8 cellular contexts compared by ENCODE assay signal in genomic region chr19:48364564-48365363, GRCh38. TPM values are rescaled to one million over a fixed set of nuclear protein-coding genes. Genes with fewer than 3 reads are reported as not detected.
DNase-seq lines count a peak whose midpoint lies in the region; ATAC-seq and TF ChIP-seq lines count a peak whose summit lies in the region.

No MANE protein-coding gene starts in this region.

- no peak for TF ChIP-seq CTCF in cardiac fibroblast (IDR thresholded peaks at IDR 0.05; ENCODE audit: low read depth, low read length)

- H3K27ac Mint-ChIP-seq in naive B cell, result peak overlapping the region; percentile 80 to 98 (median 95)

- peak overlapping the region; percentile 90 for H2AFZ ChIP-seq in ACC112 (ENCODE audit: low read length, unreplicated experiment)

- H3K36me3 ChIP-seq in ACC112 (ENCODE audit: insufficient read depth, low read length), result no peaks in the 10 kb centered on the region
- no peaks in the 10 kb centered on the region for H3K36me3 ChIP-seq in HUES6 (ENCODE audit: control insufficient read depth, insufficient read depth, low read length)

- no peaks in the 10 kb centered on the region for H3K9me3 ChIP-seq in HUES6 (ENCODE audit: control insufficient read depth, insufficient read depth, low read depth, low read length)

- no peaks in the 10 kb centered on the region for H3K27me3 ChIP-seq in ACC112 (ENCODE audit: insufficient read depth, low read length)
- no peaks in the 10 kb centered on the region for H3K27me3 ChIP-seq in HUES6 (ENCODE audit: control insufficient read depth, insufficient read depth, low read length)

- no peaks in the 10 kb centered on the region for H3K9me3 Mint-ChIP-seq in naive B cell

- H3K4me3 ChIP-seq in ACC112 (ENCODE audit: low read depth, low read length), result peak overlapping the region; percentile 66
- H3K4me3 ChIP-seq in HUES6 (ENCODE audit: low read depth, low read length), result peak overlapping the region; percentile 45
- peak overlapping the region; percentile 36 for H3K4me3 ChIP-seq in cardiac fibroblast (replicated peaks in 1 of 2; ENCODE audit: low read depth in 2 of 2, low read length in 2 of 2)

- DNase-seq in cardiac fibroblast (ENCODE audit: low read depth in 2 of 2) (no peak), naive B cell (no peak), medulla oblongata (ENCODE audit: extremely low spot score) (no peak)
- no peak for DNase-seq in stimulated activated naive CD4-positive, alpha-beta T cell (lab: John Stamatoyannopoulos, UW)

- H3K79me2 ChIP-seq in ACC112 (ENCODE audit: control insufficient read depth, insufficient read depth, low read length, unreplicated experiment), result no peaks in the 10 kb centered on the region

- peaks cover 9% of the 10 kb centered on the region for H3K4me1 ChIP-seq in ACC112 (ENCODE audit: control insufficient read depth, insufficient read depth, low read length, unreplicated experiment)
- peaks cover 6% of the 10 kb centered on the region for H3K4me1 ChIP-seq in HUES6 (ENCODE audit: control insufficient read depth, insufficient read depth, low read length)

- H3K27ac ChIP-seq in ACC112 (ENCODE audit: low read depth, low read length) (peak overlapping the region; percentile 60), HUES6 (ENCODE audit: low read depth, low read length) (peak overlapping the region; percentile 6; the same call in 1 of the 2 replicates)

- H3K27me3 Mint-ChIP-seq in naive B cell, result no peaks in the 10 kb centered on the region

- peak overlapping the region; percentile 79 to 96 (median 92) for H3K4me3 Mint-ChIP-seq in naive B cell

- H3K36me3 Mint-ChIP-seq in naive B cell, result peaks cover 0 to 1% of the 10 kb centered on the region in 2 donors

- H3K4me1 Mint-ChIP-seq in naive B cell, result peaks cover 15 to 19% (median 16%) of the 10 kb centered on the region in 3 donors

- peak overlapping the region; percentile 21 for H3K9ac ChIP-seq in HUES6 (ENCODE audit: low read length)

- ATAC-seq in naive B cell (ENCODE audit: low read depth in 2 of 2), result no peak
- no peak for ATAC-seq in GM18511 (IDR thresholded peaks at IDR 0.05; ENCODE audit: unreplicated experiment)
- ATAC-seq in GM18858 (IDR thresholded peaks at IDR 0.05; ENCODE audit: unreplicated experiment), result no peak

RNA-seq across cellular contexts. Expression of gene SYNGR4, which starts 0.6 kb away (rescaled TPM):
- polyA plus RNA-seq in naive B cell (ENCODE audit: low read depth in 6 of 6), result not detected

RNA-seq across cellular contexts. Expression of gene TMEM143, which starts 1.0 kb away (rescaled TPM):
- polyA plus RNA-seq in naive B cell (ENCODE audit: low read depth in 6 of 6), result 10 to 100 TPM in 1 of 6 donors, 1 to 10 TPM in 5; 3.9 to 12.1 (median 5.9) TPM

RNA-seq across cellular contexts. Expression of gene KDELR1, which starts 26.6 kb away (rescaled TPM):
- polyA plus RNA-seq in naive B cell (ENCODE audit: low read depth in 6 of 6), result 10 to 100 TPM; 24.5 to 32.1 (median 26.5) TPM

RNA-seq across cellular contexts. Expression of gene GRIN2D, which starts 28.7 kb away (rescaled TPM):
- polyA plus RNA-seq in naive B cell (ENCODE audit: low read depth in 6 of 6), result not detected

RNA-seq across cellular contexts. Expression of gene EMP3, which starts 39.4 kb away (rescaled TPM):
- 100 to 1,000 TPM; 305 to 450 (median 425) TPM for polyA plus RNA-seq in naive B cell (ENCODE audit: low read depth in 6 of 6)
